Comparison of ENCODE assay signal across 19 cellular contexts in the genomic region with DNA sequence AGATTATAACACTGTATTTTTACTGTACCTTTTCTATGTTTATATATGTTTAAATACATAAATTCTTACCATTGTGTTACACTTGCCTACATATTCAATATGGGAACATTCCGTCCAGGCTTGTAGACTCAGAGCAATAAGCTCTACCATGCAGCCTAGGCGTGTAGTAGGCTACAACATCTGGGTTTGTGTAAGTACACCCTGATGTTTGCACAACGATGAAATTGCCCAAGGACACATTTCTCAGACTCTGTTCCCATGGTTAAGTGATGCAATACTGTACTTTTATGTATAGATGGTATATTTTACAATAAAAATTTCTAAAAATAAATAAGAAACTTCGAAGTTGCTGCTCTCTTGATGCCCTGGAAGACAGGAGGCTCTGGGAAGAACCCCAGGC. TPM values are rescaled to one million over a fixed set of nuclear protein-coding genes. Genes with fewer than 3 reads are reported as not detected.
DNase-seq lines count a peak whose midpoint lies in the region; ATAC-seq and TF ChIP-seq lines count a peak whose summit lies in the region.
"Had no signal": no experiment of that assay in that cellular context is flagged by ENCODE, and none has a peak within 500 bp of the region (broad histone marks: within the 10 kb centered on the region; RNA-seq: fewer than 3 reads in every experiment).

No MANE protein-coding gene starts in this region.

- H3K9me3 ChIP-seq in breast epithelium = no peaks in the 10 kb centered on the region
- no peaks in the 10 kb centered on the region for H3K9me3 ChIP-seq in stomach
- H3K9me3 ChIP-seq: tibial artery had no signal

- no peak for TF ChIP-seq POLR2A in breast epithelium (IDR thresholded peaks at IDR 0.05)
- no peak for TF ChIP-seq POLR2A in stomach (IDR thresholded peaks at IDR 0.05)

- no peak overlapping the region for H3K4me3 Mint-ChIP-seq in MCF 10A (ENCODE audit: unreplicated experiment)
- H3K4me3 Mint-ChIP-seq: CD4-positive, CD25-positive, alpha-beta regulatory T cell; stimulated activated naive B cell treated with anti-CD40 and anti-IgM and Interleukin-4, amounts not matched to agents 10 μg/mL and 1 μg/mL and 100 μg/mL, for 72 hours had no signal

- CTCF ChIA-PET in MCF 10A (lab: Yijun Ruan, JAX) = interaction anchor here (1.0 to 2.2 kb wide), 7 partner anchors 20 to 526 kb away, joined by 3 to 17 read pairs (median 6); no protein-coding TSS in a partner anchor

- H3K36me3 Mint-ChIP-seq in MCF 10A (ENCODE audit: insufficient read depth, unreplicated experiment) = peaks cover 6% of the 10 kb centered on the region
- H3K36me3 Mint-ChIP-seq: CD4-positive, CD25-positive, alpha-beta regulatory T cell; stimulated activated naive B cell treated with anti-CD40 and anti-IgM and Interleukin-4, amounts not matched to agents 10 μg/mL and 1 μg/mL and 100 μg/mL, for 72 hours had no signal

- no peaks in the 10 kb centered on the region for H3K4me1 ChIP-seq in breast epithelium
- H3K4me1 ChIP-seq in stomach = no peaks in the 10 kb centered on the region

- no peak for ATAC-seq in sciatic nerve
- ATAC-seq: left ventricle myocardium superior; stimulated activated naive B cell treated with anti-CD40 and anti-IgM and Interleukin-4, amounts not matched to agents 10 μg/mL and 1 μg/mL and 100 μg/mL, for 72 hours had no signal

- no TSS peak for BruUV-seq in MCF 10A (replicated peaks; lab: Mats Ljungman, UMichigan)

- no peaks in the 10 kb centered on the region for H3K9me3 Mint-ChIP-seq in MCF 10A (ENCODE audit: unreplicated experiment)
- H3K9me3 Mint-ChIP-seq: stimulated activated naive B cell treated with anti-CD40 and anti-IgM and Interleukin-4, amounts not matched to agents 10 μg/mL and 1 μg/mL and 100 μg/mL, for 72 hours had no signal

- H3K27me3 ChIP-seq in breast epithelium (no peaks in the 10 kb centered on the region), stomach (no peaks in the 10 kb centered on the region)
- H3K27me3 ChIP-seq: tibial artery had no signal

- peak; percentile 96 for DNase-seq in MCF 10A (ENCODE audit: unreplicated experiment)
- DNase-seq in breast epithelium (ENCODE audit: low spot score in 2 of 2) = no peak
- peak; percentile 85 for DNase-seq in SIG-M5 treated with dmso at 0.1 percent for 504 hours (lab: John Stamatoyannopoulos, UW; ENCODE audit: unreplicated experiment)
- DNase-seq in fibroblast of mammary gland (ENCODE audit: low read depth) = peak; percentile 82
- DNase-seq in stomach = peak; percentile 15
- no peak for DNase-seq in sciatic nerve (ENCODE audit: low spot score)
- DNase-seq in glomerular visceral epithelial cell (ENCODE audit: extremely low spot score) = no peak
- DNase-seq in NCI-H526 (lab: John Stamatoyannopoulos, UW) = no peak
- DNase-seq: activated naive CD4-positive, alpha-beta T cell treated with anti-CD3 and anti-CD28 coated beads, Interleukin-2, amount 50 U/mL, for 16 hours; activated T-cell treated with anti-CD3 and anti-CD28 coated beads, Interleukin-2, amount 50 U/mL, for 1 hour; CD4-positive, CD25-positive, alpha-beta regulatory T cell; DMS53; left ventricle myocardium superior; NCI-H1417; occipital lobe; retina; stimulated activated naive B cell treated with anti-CD40 and anti-IgM and Interleukin-4, amounts not matched to agents 10 μg/mL and 1 μg/mL and 100 μg/mL, for 72 hours; SW 1271; tibial artery had no signal

- no peak for TF ChIP-seq EP300 in stomach (IDR thresholded peaks at IDR 0.05)

- no peak overlapping the region for H3K4me3 ChIP-seq in breast epithelium
- H3K4me3 ChIP-seq in fibroblast of mammary gland (ENCODE audit: control insufficient read depth, low read depth, low read length) = no peak overlapping the region
- no peak overlapping the region for H3K4me3 ChIP-seq in stomach
- H3K4me3 ChIP-seq: tibial artery had no signal

- no peaks in the 10 kb centered on the region for H3K36me3 ChIP-seq in breast epithelium
- no peaks in the 10 kb centered on the region for H3K36me3 ChIP-seq in stomach
- H3K36me3 ChIP-seq: tibial artery had no signal

- TF ChIP-seq CTCF in MCF 10A (IDR thresholded peaks at IDR 0.05; ENCODE audit: unreplicated experiment) (no peak), breast epithelium (IDR thresholded peaks at IDR 0.05) (no peak), fibroblast of mammary gland (conservative IDR thresholded peaks at IDR 0.05; ENCODE audit: control insufficient read depth, insufficient read depth, low read depth, low read length) (no peak), stomach (IDR thresholded peaks at IDR 0.05) (no peak)

- H3K27me3 Mint-ChIP-seq in MCF 10A (ENCODE audit: insufficient read depth, unreplicated experiment) = no peaks in the 10 kb centered on the region

- intact Hi-C loops in MCF 10A (cut with micrococcal nuclease) (no loop called here), breast epithelium (cut with DNase I; ENCODE audit: low total_unique reads) (no loop called here), stomach (cut with DNase I; ENCODE audit: low total_unique reads) (no loop called here), sciatic nerve (cut with DNase I) (no loop called here)

- peak overlapping the region; percentile 97 for H3K27ac Mint-ChIP-seq in MCF 10A (ENCODE audit: low read depth, unreplicated experiment)
- H3K27ac Mint-ChIP-seq: CD4-positive, CD25-positive, alpha-beta regulatory T cell; stimulated activated naive B cell treated with anti-CD40 and anti-IgM and Interleukin-4, amounts not matched to agents 10 μg/mL and 1 μg/mL and 100 μg/mL, for 72 hours had no signal

- POLR2A ChIA-PET in MCF 10A (lab: Yijun Ruan, JAX) = interaction anchor here (0.7 to 1.7 kb wide), 4 partner anchors 21 to 46 kb away, joined by 3 to 7 read pairs (median 4); a partner anchor contains a TSS

- peaks cover 20% of the 10 kb centered on the region for H3K4me1 Mint-ChIP-seq in MCF 10A (ENCODE audit: insufficient read depth, unreplicated experiment)

- H3K27ac ChIP-seq in breast epithelium (no peak overlapping the region), stomach (no peak overlapping the region)
- H3K27ac ChIP-seq: tibial artery had no signal

- 71 to 87% (median 72%) methylated on average over 4 of the region's 4 CpGs for WGBS in stomach, 5 donors

RNA-seq across cellular contexts. Expression of a gene that starts 38.4 kb away (rescaled TPM):
- total RNA-seq in MCF 10A (2022) = 62.5 and 80.6 TPM in 2 replicates
- total RNA-seq in breast epithelium = 100 to 1,000 TPM in 2 of 3 donors, 10 to 100 TPM in 1; 90.8 to 161 (median 104) TPM
- total RNA-seq in stomach = 100 to 1,000 TPM in 2 of 5 donors, 10 to 100 TPM in 3; 17.7 to 192 (median 72.4) TPM
- 100 to 1,000 TPM in 1 of 3 donors, 10 to 100 TPM in 2; 53.6 to 103 (median 63.4) TPM for polyA plus RNA-seq in stomach
- 78.1 TPM for total RNA-seq in sciatic nerve

RNA-seq across cellular contexts. Expression of a gene that starts 46.2 kb away (rescaled TPM):
- total RNA-seq in MCF 10A (2022) (1.1 and 1.7 TPM in 2 replicates), breast epithelium (100 to 1,000 TPM in 1 of 3 donors, 10 to 100 TPM in 2; 18.2 to 153 (median 87.2) TPM), stomach (10 to 100 TPM in 4 of 5 donors, 1 to 10 TPM in 1; 7.1 to 39.8 (median 18.5) TPM), sciatic nerve (19.8 TPM)
- polyA plus RNA-seq in stomach = 10 to 100 TPM in 2 of 3 donors, 1 to 10 TPM in 1; 6.6 to 18.5 (median 15.4) TPM

Comparison
In these comparisons a context has a peak if more than half of its experiments do, and no peak if none do; other contexts are left out.
1. DNase-seq: peak in MCF 10A (single experiment), SIG-M5 treated with dmso at 0.1 percent for 504 hours (single experiment), fibroblast of mammary gland (single experiment) and stomach (single experiment); none in breast epithelium (0 of 2), sciatic nerve (single experiment), glomerular visceral epithelial cell (single experiment) and NCI-H526 (0 of 2).